Comparison of ENCODE assay signal across 1 cellular context in genomic region chr6:106405044-106405443, GRCh38.
TF ChIP-seq lines count a peak whose summit lies in the region.
"Not testable (repeated sequence)": the region's sequence is repeated elsewhere in the genome, so short reads cannot be mapped to it uniquely, and the experiment has no call there.

No MANE protein-coding gene starts in this region.

TF ChIP-seq in HepG2, 621 proteins besides CTCF, POLR2A, EP300 and RAD21:
- 0 out of 2 replicates have a peak, but pooled peaks have one; percentile 25 for TF ChIP-seq ARID5B (CRISPR knock-in tag; IDR thresholded peaks at IDR 0.05)
- peak; percentile 50; the same call in 1 of the 2 replicates for TF ChIP-seq FOXA3 (CRISPR knock-in tag; IDR thresholded peaks at IDR 0.05)
- TF ChIP-seq NFE2L2 (IDR thresholded peaks at IDR 0.05; ENCODE audit: low read length), result peak; percentile 48; the same call in 1 of the 2 replicates
- TF ChIP-seq ZNF281 (CRISPR knock-in tag; IDR thresholded peaks at IDR 0.05; ENCODE audit: borderline replicate concordance), result peak; percentile 43; the same call in 1 of the 2 replicates
- TF ChIP-seq NFE2L1 (CRISPR knock-in tag; IDR thresholded peaks at IDR 0.05; ENCODE audit: borderline replicate concordance), result peak; percentile 86; the same call in 1 of the 2 replicates
- not testable (repeated sequence) for TF ChIP-seq FOXA1 (IDR thresholded peaks at IDR 0.05)
- TF ChIP-seq FOXA1 (CRISPR knock-in tag; IDR thresholded peaks at IDR 0.05), result peak; percentile 68
- TF ChIP-seq HOXA3 (CRISPR knock-in tag; IDR thresholded peaks at IDR 0.05), result 0 out of 2 replicates have a peak, but pooled peaks have one; percentile 24
- peak; percentile 92 for TF ChIP-seq NFE2 (CRISPR knock-in tag; IDR thresholded peaks at IDR 0.05)
- TF ChIP-seq FOSL2 (CRISPR knock-in tag; IDR thresholded peaks at IDR 0.05), result peak; percentile 72
